In genomic region chr11:4388221-4388620, GRCh38 we compare ENCODE assay signal across 34 cellular contexts. TPM values are rescaled to one million over a fixed set of nuclear protein-coding genes. Genes with fewer than 3 reads are reported as not detected.
"Had no signal": no experiment of that assay in that cellular context is flagged by ENCODE, and none has a peak within 500 bp of the region (broad histone marks: within the 10 kb centered on the region; RNA-seq: fewer than 3 reads in every experiment).

No MANE protein-coding gene starts in this region.

- H3K4me1 ChIP-seq: testis had no signal

- H3K27ac ChIP-seq: left lung, lower lobe of right lung, ovary, right atrium auricular region, right lobe of liver, stomach, testis, thyroid gland, transverse colon, upper lobe of left lung, vagina had no signal

- DNase-seq: immature natural killer cell; kidney; left colon; left lung; lower lobe of right lung; mammary epithelial cell; mesenchymal stem cell; naive B cell; natural killer cell; nephron progenitor cell; ovary; right lobe of liver; stimulated activated CD4-positive, alpha-beta T cell treated with anti-CD3 and anti-CD28 coated beads, Interleukin-1b, Interleukin-23, amount 100 ng/mL, for 48 hours; stimulated activated CD4-positive, alpha-beta T cell treated with anti-CD3 and anti-CD28 coated beads, Interleukin-2, amount 100 ng/mL, for 48 hours; stimulated activated CD4-positive, alpha-beta T cell treated with anti-CD3 and anti-CD28 coated beads, Interleukin-4, amount 100 ng/mL, for 4 hours; stimulated activated CD8-positive, alpha-beta memory T cell treated with anti-CD3 and anti-CD28 coated beads, Interleukin-4, amount 100 ng/mL, for 48 hours; stimulated activated naive B cell treated with anti-CD40 and anti-IgM and Interleukin-4, amounts not matched to agents 10 μg/mL and 1 μg/mL and 100 μg/mL, for 72 hours; stimulated activated naive CD8-positive, alpha-beta T cell treated with anti-CD3 and anti-CD28 coated beads, Interleukin-15, Interleukin-2, amounts not matched to agents 100 U/mL and 50 U/mL, for 24 hours; stomach; testis; thyroid gland; transverse colon; upper lobe of left lung had no signal

- H3K9me3 Mint-ChIP-seq: immature natural killer cell; natural killer cell; stimulated activated naive B cell treated with anti-CD40 and anti-IgM and Interleukin-4, amounts not matched to agents 10 μg/mL and 1 μg/mL and 100 μg/mL, for 72 hours had no signal

- H3K27me3 Mint-ChIP-seq: naive B cell; progenitor cell of endocrine pancreas; stimulated activated naive B cell treated with anti-CD40 and anti-IgM and Interleukin-4, amounts not matched to agents 10 μg/mL and 1 μg/mL and 100 μg/mL, for 72 hours had no signal

- H3K4me3 Mint-ChIP-seq: immature natural killer cell; natural killer cell; nephron progenitor cell; stimulated activated naive B cell treated with anti-CD40 and anti-IgM and Interleukin-4, amounts not matched to agents 10 μg/mL and 1 μg/mL and 100 μg/mL, for 72 hours had no signal

- H3K9me3 ChIP-seq: left lung, lower lobe of right lung, ovary, right atrium auricular region, right lobe of liver, stomach, testis, thyroid gland, transverse colon, upper lobe of left lung, vagina had no signal

- ATAC-seq: left colon; left lung; lower lobe of right lung; natural killer cell; right lobe of liver; stimulated activated naive B cell treated with anti-CD40 and anti-IgM and Interleukin-4, amounts not matched to agents 10 μg/mL and 1 μg/mL and 100 μg/mL, for 72 hours; stimulated activated naive CD8-positive, alpha-beta T cell treated with anti-CD3 and anti-CD28 coated beads, Interleukin-15, Interleukin-2, amounts not matched to agents 100 U/mL and 50 U/mL, for 24 hours had no signal

- H3K4me3 ChIP-seq: left lung, lower lobe of right lung, ovary, right atrium auricular region, right lobe of liver, smooth muscle cell, stomach, testis, thyroid gland, transverse colon, upper lobe of left lung, vagina had no signal

- H3K36me3 ChIP-seq: ovary had no signal

- H3K27me3 ChIP-seq: left lung, ovary, right atrium auricular region, right lobe of liver, stomach, testis, thyroid gland, transverse colon, upper lobe of left lung, vagina had no signal

- H3K27ac Mint-ChIP-seq: nephron progenitor cell; progenitor cell of endocrine pancreas; stimulated activated naive B cell treated with anti-CD40 and anti-IgM and Interleukin-4, amounts not matched to agents 10 μg/mL and 1 μg/mL and 100 μg/mL, for 72 hours had no signal

RNA-seq across cellular contexts. Expression of gene OR52B4, which starts 20.0 kb away (rescaled TPM):
- total RNA-seq: kidney, left colon, left lung, liver, lower lobe of right lung, mammary epithelial cell, mucosa of gallbladder, natural killer cell, omental fat pad, progenitor cell of endocrine pancreas, pulmonary artery endothelial cell, renal cortical epithelial cell, right atrium auricular region, right lobe of liver, skeletal muscle tissue, smooth muscle cell, stomach, testis, thyroid gland, transverse colon, upper lobe of left lung, urinary bladder, vagina had no signal
- polyA plus RNA-seq: immature natural killer cell, liver, mammary epithelial cell, ovary, smooth muscle cell, stomach, urinary bladder had no signal
